Comparison of ENCODE assay signal across 19 cellular contexts in genomic region chr14:84064756-84065155, GRCh38.
A peak's percentile ranks its signal among the peaks of the same experiment; 100 is the strongest.
DNase-seq lines count a peak whose midpoint lies in the region; ATAC-seq and TF ChIP-seq lines count a peak whose summit lies in the region.
"Had no signal": no experiment of that assay in that cellular context is flagged by ENCODE, and none has a peak within 500 bp of the region (broad histone marks: within the 10 kb centered on the region; RNA-seq: fewer than 3 reads in every experiment).

No MANE protein-coding gene starts in this region.

- no peaks in the 10 kb centered on the region for H3K9me3 Mint-ChIP-seq in brain
- no peaks in the 10 kb centered on the region for H3K9me3 Mint-ChIP-seq in osteocyte (ENCODE audit: unreplicated experiment)

- DNase-seq in A673 (ENCODE audit: low spot score) (peak; percentile 92), left kidney (ENCODE audit: low read depth, low spot score) (peak; percentile 10), osteocyte (ENCODE audit: extremely low spot score, unreplicated experiment) (no peak), activated gamma-delta T cell (lab: John Stamatoyannopoulos, UW) (no peak), COLO829 (ENCODE audit: low spot score) (no peak)
- DNase-seq: ACHN, NCI-H1048, NCI-H1417, NCI-H1694, NCI-H2081, NCI-H2227 treated with DMSO at 0.1 percent for 48 hours, NCI-H510A, NCI-H69, Right ventricle myocardium superior, RPMI8226 had no signal

- H3K4me1 Mint-ChIP-seq in brain, result peaks cover 17% of the 10 kb centered on the region
- H3K4me1 Mint-ChIP-seq in osteocyte (ENCODE audit: unreplicated experiment), result peaks cover 23% of the 10 kb centered on the region

- peaks cover 25% of the 10 kb centered on the region for H3K4me1 ChIP-seq in A673 (ENCODE audit: insufficient read depth, low read length, poor library complexity, severe bottlenecking)

- H3K4me3 Mint-ChIP-seq in brain (peak overlapping the region in 2 of 5 experiments; percentile 27 to 35), osteocyte (ENCODE audit: unreplicated experiment) (no peak overlapping the region)

- H3K9me3 ChIP-seq in A673 (ENCODE audit: low read depth, low read length, poor library complexity, severe bottlenecking), result no peaks in the 10 kb centered on the region

- H3K27me3 Mint-ChIP-seq in brain (no peaks in the 10 kb centered on the region), osteocyte (ENCODE audit: unreplicated experiment) (no peaks in the 10 kb centered on the region)

- no peak overlapping the region for H3K4me3 ChIP-seq in A673 (ENCODE audit: low read depth, low read length, poor library complexity, severe bottlenecking)

- ATAC-seq in GM19328 (IDR thresholded peaks at IDR 0.05; ENCODE audit: unreplicated experiment), result no peak
- ATAC-seq: HCT116 had no signal

- H3K36me3 ChIP-seq in A673 (ENCODE audit: insufficient read depth, low read length, poor library complexity, severe bottlenecking), result no peaks in the 10 kb centered on the region

- no TSS peak for BruUV-seq in A673 (replicated peaks; lab: Mats Ljungman, UMichigan)

- no peak for TF ChIP-seq CTCF in A673 (conservative IDR thresholded peaks at IDR 0.05; ENCODE audit: low read depth, low read length)
- TF ChIP-seq CTCF in brain (conservative IDR thresholded peaks at IDR 0.05), result no peak
- no peak for TF ChIP-seq CTCF in osteocyte (IDR thresholded peaks at IDR 0.05)

- CTCF ChIA-PET in A673 (lab: Charles Lee), result no interaction called here

- no peaks in the 10 kb centered on the region for H3K27me3 ChIP-seq in A673 (replicated peaks; ENCODE audit: insufficient read depth, low read depth, low read length, poor library complexity)

- intact Hi-C loops in A673 (cut with micrococcal nuclease; ENCODE audit: unreplicated experiment), result no loop called here

- POLR2A ChIA-PET in A673 (lab: Charles Lee; ENCODE audit: low non-redundant PET), result no interaction called here

- peak overlapping the region; percentile 31 for H3K27ac ChIP-seq in A673 (ENCODE audit: low read depth, low read length, poor library complexity, severe bottlenecking)
- H3K27ac ChIP-seq: 22Rv1 had no signal

- H3K36me3 Mint-ChIP-seq in brain (no peaks in the 10 kb centered on the region), osteocyte (ENCODE audit: unreplicated experiment) (no peaks in the 10 kb centered on the region)

- H3K27ac Mint-ChIP-seq in brain (peak overlapping the region; percentile 29 to 90 (median 46)), osteocyte (ENCODE audit: unreplicated experiment) (peak overlapping the region; percentile 80)

Comparison
In these comparisons a context has a peak if more than half of its experiments do, and no peak if none do; other contexts are left out.
1. DNase-seq: peak in A673 (single experiment) and left kidney (single experiment); none in osteocyte (single experiment), activated gamma-delta T cell (single experiment) and COLO829 (single experiment).